1 cellular context compared by ENCODE assay signal in the genomic region with DNA sequence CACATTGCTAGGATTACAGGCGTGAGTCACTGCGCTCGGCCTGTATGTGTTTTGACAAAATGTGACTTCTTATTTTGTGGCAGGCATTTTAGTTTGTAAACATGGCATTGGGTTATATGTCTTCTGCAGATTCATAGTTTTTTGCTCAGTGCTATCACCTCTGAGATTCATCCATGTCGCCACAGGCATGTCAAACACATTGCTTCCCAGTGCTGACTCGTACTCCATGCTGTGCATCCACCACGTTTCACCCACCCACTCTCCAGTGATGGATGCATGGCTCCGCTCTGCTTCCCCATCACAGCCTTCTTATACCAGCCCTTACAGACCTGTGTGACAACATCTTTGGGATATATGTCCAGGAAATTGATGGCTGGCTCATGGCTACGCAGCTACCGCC.
TF ChIP-seq lines count a peak whose summit lies in the region.

No MANE protein-coding gene starts in this region.

TF ChIP-seq in H1, 55 proteins besides CTCF, POLR2A, EP300 and RAD21 (continued from another document):
- TF ChIP-seq CBX8 (IDR thresholded peaks at IDR 0.05; ENCODE audit: borderline replicate concordance, low read depth, low read length): no peak
- no peak for TF ChIP-seq KDM4A (IDR thresholded peaks at IDR 0.05; ENCODE audit: low read depth, low read length, severe bottlenecking)
- TF ChIP-seq SIX5 (IDR thresholded peaks at IDR 0.05; ENCODE audit: low read depth, low read length): no peak
- TF ChIP-seq TEAD4 (IDR thresholded peaks at IDR 0.05; ENCODE audit: low read depth, low read length): no peak
- TF ChIP-seq, protein P1, sequence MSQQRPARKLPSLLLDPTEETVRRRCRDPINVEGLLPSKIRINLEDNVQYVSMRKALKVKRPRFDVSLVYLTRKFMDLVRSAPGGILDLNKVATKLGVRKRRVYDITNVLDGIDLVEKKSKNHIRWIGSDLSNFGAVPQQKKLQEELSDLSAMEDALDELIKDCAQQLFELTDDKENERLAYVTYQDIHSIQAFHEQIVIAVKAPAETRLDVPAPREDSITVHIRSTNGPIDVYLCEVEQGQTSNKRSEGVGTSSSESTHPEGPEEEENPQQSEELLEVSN (IDR thresholded peaks at IDR 0.05): no peak
- no peak for TF ChIP-seq CEBPB (IDR thresholded peaks at IDR 0.05; ENCODE audit: low read depth, low read length)
- TF ChIP-seq, protein P2, sequence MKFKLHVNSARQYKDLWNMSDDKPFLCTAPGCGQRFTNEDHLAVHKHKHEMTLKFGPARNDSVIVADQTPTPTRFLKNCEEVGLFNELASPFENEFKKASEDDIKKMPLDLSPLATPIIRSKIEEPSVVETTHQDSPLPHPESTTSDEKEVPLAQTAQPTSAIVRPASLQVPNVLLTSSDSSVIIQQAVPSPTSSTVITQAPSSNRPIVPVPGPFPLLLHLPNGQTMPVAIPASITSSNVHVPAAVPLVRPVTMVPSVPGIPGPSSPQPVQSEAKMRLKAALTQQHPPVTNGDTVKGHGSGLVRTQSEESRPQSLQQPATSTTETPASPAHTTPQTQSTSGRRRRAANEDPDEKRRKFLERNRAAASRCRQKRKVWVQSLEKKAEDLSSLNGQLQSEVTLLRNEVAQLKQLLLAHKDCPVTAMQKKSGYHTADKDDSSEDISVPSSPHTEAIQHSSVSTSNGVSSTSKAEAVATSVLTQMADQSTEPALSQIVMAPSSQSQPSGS (IDR thresholded peaks at IDR 0.05; ENCODE audit: low read length): no peak
- TF ChIP-seq JUND (IDR thresholded peaks at IDR 0.05; ENCODE audit: low read length): no peak
- TF ChIP-seq ASH2L (IDR thresholded peaks at IDR 0.05; ENCODE audit: low read length): no peak
